Comparison of ENCODE assay signal across 1 cellular context in the genomic region with DNA sequence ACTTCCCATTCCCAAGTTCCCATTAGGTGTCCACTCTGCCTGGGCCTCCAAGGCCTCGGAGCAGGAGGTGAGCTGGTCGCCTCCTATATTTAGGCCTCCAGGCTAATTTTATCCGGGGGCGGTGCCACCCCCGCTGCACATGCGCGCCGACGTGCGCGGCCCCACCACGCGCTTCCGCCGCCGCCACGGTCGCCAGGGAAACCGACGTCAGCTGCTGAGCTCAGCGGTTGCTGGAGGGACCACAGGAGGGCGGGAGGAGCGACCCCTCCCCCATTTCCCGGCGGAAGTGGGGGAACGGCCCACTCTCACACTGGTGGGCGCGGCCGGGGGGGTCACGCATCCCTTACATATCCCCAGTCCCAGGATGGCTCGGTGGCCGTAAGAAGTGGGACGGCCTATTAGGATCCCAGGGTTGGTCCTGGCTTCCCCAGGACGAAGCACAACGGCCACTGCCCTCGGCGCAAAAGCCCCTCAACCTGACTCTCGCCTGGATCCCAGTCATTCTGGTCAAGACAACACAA.
A peak's percentile ranks its signal among the peaks of the same experiment; 100 is the strongest.
TF ChIP-seq lines count a peak whose summit lies in the region.

No MANE protein-coding gene starts in this region.

TF ChIP-seq in WTC11, 78 proteins besides CTCF, POLR2A, EP300 and RAD21 (continued from another document and continues in another):
- TF ChIP-seq, protein P1, sequence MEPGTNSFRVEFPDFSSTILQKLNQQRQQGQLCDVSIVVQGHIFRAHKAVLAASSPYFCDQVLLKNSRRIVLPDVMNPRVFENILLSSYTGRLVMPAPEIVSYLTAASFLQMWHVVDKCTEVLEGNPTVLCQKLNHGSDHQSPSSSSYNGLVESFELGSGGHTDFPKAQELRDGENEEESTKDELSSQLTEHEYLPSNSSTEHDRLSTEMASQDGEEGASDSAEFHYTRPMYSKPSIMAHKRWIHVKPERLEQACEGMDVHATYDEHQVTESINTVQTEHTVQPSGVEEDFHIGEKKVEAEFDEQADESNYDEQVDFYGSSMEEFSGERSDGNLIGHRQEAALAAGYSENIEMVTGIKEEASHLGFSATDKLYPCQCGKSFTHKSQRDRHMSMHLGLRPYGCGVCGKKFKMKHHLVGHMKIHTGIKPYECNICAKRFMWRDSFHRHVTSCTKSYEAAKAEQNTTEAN (CRISPR knock-in tag; IDR thresholded peaks at IDR 0.05), result no peak
- TF ChIP-seq, protein P2, sequence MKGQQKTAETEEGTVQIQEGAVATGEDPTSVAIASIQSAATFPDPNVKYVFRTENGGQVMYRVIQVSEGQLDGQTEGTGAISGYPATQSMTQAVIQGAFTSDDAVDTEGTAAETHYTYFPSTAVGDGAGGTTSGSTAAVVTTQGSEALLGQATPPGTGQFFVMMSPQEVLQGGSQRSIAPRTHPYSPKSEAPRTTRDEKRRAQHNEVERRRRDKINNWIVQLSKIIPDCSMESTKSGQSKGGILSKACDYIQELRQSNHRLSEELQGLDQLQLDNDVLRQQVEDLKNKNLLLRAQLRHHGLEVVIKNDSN (CRISPR knock-in tag; IDR thresholded peaks at IDR 0.05), result 0 out of 2 replicates have a peak, but pooled peaks have one; percentile 49
- TF ChIP-seq NFE2L1 (CRISPR knock-in tag; IDR thresholded peaks at IDR 0.05), result no peak
- no peak for TF ChIP-seq JAZF1 (CRISPR knock-in tag; IDR thresholded peaks at IDR 0.05)
- no peak for TF ChIP-seq JUN (CRISPR knock-in tag; IDR thresholded peaks at IDR 0.05)
- TF ChIP-seq, protein P3, sequence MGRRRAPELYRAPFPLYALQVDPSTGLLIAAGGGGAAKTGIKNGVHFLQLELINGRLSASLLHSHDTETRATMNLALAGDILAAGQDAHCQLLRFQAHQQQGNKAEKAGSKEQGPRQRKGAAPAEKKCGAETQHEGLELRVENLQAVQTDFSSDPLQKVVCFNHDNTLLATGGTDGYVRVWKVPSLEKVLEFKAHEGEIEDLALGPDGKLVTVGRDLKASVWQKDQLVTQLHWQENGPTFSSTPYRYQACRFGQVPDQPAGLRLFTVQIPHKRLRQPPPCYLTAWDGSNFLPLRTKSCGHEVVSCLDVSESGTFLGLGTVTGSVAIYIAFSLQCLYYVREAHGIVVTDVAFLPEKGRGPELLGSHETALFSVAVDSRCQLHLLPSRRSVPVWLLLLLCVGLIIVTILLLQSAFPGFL (CRISPR knock-in tag; IDR thresholded peaks at IDR 0.05; ENCODE audit: borderline replicate concordance), result no peak
- no peak for TF ChIP-seq ZNF423 (CRISPR knock-in tag; IDR thresholded peaks at IDR 0.05)
- no peak for TF ChIP-seq TEAD4 (CRISPR knock-in tag; IDR thresholded peaks at IDR 0.05)
- TF ChIP-seq, protein P4, sequence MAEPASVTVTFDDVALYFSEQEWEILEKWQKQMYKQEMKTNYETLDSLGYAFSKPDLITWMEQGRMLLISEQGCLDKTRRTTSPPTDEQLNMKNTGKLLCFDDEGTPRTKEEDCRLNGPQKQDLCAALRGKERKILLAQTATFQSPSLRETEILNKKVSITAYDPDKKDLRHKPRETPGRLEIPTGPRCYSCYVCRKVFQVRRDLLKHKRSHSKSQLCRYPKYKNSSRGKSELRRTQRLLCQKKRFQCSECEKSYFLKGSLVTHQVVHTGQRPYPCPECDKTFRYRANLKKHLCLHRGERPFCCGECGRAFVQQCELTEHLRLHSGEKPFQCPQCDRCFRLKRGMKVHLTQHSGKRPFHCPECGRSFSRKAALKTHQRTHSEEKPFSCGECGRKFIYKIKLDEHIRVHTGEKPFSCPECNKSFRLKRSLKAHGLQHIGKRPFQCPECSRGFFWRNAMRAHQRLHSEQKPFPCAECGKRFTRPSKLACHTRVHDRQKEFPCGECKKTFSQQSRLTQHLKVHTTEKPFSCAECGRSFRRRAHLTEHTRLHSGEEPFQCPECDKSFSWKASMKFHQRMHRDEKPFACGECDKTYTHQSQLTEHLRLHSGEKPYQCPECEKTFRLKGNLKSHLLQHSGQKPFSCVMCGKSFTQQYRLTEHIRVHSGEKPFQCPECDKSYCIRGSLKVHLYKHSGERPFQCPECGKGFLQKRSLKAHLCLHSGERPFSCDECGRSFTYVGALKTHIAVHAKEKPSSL (CRISPR knock-in tag; conservative IDR thresholded peaks at IDR 0.05), result no peak
- no peak for TF ChIP-seq ZNF121 (CRISPR knock-in tag; IDR thresholded peaks at IDR 0.05)
- TF ChIP-seq, protein P5, sequence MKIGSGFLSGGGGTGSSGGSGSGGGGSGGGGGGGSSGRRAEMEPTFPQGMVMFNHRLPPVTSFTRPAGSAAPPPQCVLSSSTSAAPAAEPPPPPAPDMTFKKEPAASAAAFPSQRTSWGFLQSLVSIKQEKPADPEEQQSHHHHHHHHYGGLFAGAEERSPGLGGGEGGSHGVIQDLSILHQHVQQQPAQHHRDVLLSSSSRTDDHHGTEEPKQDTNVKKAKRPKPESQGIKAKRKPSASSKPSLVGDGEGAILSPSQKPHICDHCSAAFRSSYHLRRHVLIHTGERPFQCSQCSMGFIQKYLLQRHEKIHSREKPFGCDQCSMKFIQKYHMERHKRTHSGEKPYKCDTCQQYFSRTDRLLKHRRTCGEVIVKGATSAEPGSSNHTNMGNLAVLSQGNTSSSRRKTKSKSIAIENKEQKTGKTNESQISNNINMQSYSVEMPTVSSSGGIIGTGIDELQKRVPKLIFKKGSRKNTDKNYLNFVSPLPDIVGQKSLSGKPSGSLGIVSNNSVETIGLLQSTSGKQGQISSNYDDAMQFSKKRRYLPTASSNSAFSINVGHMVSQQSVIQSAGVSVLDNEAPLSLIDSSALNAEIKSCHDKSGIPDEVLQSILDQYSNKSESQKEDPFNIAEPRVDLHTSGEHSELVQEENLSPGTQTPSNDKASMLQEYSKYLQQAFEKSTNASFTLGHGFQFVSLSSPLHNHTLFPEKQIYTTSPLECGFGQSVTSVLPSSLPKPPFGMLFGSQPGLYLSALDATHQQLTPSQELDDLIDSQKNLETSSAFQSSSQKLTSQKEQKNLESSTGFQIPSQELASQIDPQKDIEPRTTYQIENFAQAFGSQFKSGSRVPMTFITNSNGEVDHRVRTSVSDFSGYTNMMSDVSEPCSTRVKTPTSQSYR (CRISPR knock-in tag; IDR thresholded peaks at IDR 0.05), result peak; percentile 85
- no peak for TF ChIP-seq ZNF396 (CRISPR knock-in tag; IDR thresholded peaks at IDR 0.05; ENCODE audit: borderline replicate concordance)
- TF ChIP-seq, protein P6, sequence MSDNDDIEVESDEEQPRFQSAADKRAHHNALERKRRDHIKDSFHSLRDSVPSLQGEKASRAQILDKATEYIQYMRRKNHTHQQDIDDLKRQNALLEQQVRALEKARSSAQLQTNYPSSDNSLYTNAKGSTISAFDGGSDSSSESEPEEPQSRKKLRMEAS (CRISPR knock-in tag; IDR thresholded peaks at IDR 0.05), result peak; percentile 82
- no peak for TF ChIP-seq TCF7 (CRISPR knock-in tag; IDR thresholded peaks at IDR 0.05; ENCODE audit: low read depth)
- no peak for TF ChIP-seq RORB (CRISPR knock-in tag; IDR thresholded peaks at IDR 0.05)
- no peak; the same call in 1 of the 2 replicates for TF ChIP-seq RELA (CRISPR knock-in tag; IDR thresholded peaks at IDR 0.05; ENCODE audit: borderline replicate concordance)
- TF ChIP-seq, protein P7, sequence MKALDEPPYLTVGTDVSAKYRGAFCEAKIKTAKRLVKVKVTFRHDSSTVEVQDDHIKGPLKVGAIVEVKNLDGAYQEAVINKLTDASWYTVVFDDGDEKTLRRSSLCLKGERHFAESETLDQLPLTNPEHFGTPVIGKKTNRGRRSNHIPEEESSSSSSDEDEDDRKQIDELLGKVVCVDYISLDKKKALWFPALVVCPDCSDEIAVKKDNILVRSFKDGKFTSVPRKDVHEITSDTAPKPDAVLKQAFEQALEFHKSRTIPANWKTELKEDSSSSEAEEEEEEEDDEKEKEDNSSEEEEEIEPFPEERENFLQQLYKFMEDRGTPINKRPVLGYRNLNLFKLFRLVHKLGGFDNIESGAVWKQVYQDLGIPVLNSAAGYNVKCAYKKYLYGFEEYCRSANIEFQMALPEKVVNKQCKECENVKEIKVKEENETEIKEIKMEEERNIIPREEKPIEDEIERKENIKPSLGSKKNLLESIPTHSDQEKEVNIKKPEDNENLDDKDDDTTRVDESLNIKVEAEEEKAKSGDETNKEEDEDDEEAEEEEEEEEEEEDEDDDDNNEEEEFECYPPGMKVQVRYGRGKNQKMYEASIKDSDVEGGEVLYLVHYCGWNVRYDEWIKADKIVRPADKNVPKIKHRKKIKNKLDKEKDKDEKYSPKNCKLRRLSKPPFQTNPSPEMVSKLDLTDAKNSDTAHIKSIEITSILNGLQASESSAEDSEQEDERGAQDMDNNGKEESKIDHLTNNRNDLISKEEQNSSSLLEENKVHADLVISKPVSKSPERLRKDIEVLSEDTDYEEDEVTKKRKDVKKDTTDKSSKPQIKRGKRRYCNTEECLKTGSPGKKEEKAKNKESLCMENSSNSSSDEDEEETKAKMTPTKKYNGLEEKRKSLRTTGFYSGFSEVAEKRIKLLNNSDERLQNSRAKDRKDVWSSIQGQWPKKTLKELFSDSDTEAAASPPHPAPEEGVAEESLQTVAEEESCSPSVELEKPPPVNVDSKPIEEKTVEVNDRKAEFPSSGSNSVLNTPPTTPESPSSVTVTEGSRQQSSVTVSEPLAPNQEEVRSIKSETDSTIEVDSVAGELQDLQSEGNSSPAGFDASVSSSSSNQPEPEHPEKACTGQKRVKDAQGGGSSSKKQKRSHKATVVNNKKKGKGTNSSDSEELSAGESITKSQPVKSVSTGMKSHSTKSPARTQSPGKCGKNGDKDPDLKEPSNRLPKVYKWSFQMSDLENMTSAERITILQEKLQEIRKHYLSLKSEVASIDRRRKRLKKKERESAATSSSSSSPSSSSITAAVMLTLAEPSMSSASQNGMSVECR (CRISPR knock-in tag; IDR thresholded peaks at IDR 0.05; ENCODE audit: borderline replicate concordance), result peak; percentile 21; the same call in 1 of the 2 replicates
- TF ChIP-seq, protein P8, sequence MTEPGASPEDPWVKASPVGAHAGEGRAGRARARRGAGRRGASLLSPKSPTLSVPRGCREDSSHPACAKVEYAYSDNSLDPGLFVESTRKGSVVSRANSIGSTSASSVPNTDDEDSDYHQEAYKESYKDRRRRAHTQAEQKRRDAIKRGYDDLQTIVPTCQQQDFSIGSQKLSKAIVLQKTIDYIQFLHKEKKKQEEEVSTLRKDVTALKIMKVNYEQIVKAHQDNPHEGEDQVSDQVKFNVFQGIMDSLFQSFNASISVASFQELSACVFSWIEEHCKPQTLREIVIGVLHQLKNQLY (CRISPR knock-in tag; IDR thresholded peaks at IDR 0.05), result no peak
- TF ChIP-seq IRF2 (CRISPR knock-in tag; IDR thresholded peaks at IDR 0.05; ENCODE audit: borderline replicate concordance, low read depth), result no peak
- no peak for TF ChIP-seq NR1H2 (CRISPR knock-in tag; IDR thresholded peaks at IDR 0.05)
- no peak for TF ChIP-seq ATF1 (CRISPR knock-in tag; IDR thresholded peaks at IDR 0.05)
- TF ChIP-seq ZNF219 (CRISPR knock-in tag; IDR thresholded peaks at IDR 0.05; ENCODE audit: borderline replicate concordance), result no peak
- TF ChIP-seq, protein P9, sequence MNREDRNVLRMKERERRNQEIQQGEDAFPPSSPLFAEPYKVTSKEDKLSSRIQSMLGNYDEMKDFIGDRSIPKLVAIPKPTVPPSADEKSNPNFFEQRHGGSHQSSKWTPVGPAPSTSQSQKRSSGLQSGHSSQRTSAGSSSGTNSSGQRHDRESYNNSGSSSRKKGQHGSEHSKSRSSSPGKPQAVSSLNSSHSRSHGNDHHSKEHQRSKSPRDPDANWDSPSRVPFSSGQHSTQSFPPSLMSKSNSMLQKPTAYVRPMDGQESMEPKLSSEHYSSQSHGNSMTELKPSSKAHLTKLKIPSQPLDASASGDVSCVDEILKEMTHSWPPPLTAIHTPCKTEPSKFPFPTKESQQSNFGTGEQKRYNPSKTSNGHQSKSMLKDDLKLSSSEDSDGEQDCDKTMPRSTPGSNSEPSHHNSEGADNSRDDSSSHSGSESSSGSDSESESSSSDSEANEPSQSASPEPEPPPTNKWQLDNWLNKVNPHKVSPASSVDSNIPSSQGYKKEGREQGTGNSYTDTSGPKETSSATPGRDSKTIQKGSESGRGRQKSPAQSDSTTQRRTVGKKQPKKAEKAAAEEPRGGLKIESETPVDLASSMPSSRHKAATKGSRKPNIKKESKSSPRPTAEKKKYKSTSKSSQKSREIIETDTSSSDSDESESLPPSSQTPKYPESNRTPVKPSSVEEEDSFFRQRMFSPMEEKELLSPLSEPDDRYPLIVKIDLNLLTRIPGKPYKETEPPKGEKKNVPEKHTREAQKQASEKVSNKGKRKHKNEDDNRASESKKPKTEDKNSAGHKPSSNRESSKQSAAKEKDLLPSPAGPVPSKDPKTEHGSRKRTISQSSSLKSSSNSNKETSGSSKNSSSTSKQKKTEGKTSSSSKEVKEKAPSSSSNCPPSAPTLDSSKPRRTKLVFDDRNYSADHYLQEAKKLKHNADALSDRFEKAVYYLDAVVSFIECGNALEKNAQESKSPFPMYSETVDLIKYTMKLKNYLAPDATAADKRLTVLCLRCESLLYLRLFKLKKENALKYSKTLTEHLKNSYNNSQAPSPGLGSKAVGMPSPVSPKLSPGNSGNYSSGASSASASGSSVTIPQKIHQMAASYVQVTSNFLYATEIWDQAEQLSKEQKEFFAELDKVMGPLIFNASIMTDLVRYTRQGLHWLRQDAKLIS (CRISPR knock-in tag; IDR thresholded peaks at IDR 0.05; ENCODE audit: borderline replicate concordance), result no peak
- TF ChIP-seq PRRX2 (CRISPR knock-in tag; IDR thresholded peaks at IDR 0.05), result no peak
- no peak for TF ChIP-seq FOXJ3 (CRISPR knock-in tag; IDR thresholded peaks at IDR 0.05; ENCODE audit: borderline replicate concordance)
- TF ChIP-seq, protein P10, sequence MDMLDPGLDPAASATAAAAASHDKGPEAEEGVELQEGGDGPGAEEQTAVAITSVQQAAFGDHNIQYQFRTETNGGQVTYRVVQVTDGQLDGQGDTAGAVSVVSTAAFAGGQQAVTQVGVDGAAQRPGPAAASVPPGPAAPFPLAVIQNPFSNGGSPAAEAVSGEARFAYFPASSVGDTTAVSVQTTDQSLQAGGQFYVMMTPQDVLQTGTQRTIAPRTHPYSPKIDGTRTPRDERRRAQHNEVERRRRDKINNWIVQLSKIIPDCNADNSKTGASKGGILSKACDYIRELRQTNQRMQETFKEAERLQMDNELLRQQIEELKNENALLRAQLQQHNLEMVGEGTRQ (CRISPR knock-in tag; IDR thresholded peaks at IDR 0.05), result peak; percentile 55
- TF ChIP-seq ZNF263 (CRISPR knock-in tag; IDR thresholded peaks at IDR 0.05; ENCODE audit: low read depth), result no peak
- TF ChIP-seq ZNF138 (CRISPR knock-in tag; conservative IDR thresholded peaks at IDR 0.05), result no peak
- TF ChIP-seq, protein P11, sequence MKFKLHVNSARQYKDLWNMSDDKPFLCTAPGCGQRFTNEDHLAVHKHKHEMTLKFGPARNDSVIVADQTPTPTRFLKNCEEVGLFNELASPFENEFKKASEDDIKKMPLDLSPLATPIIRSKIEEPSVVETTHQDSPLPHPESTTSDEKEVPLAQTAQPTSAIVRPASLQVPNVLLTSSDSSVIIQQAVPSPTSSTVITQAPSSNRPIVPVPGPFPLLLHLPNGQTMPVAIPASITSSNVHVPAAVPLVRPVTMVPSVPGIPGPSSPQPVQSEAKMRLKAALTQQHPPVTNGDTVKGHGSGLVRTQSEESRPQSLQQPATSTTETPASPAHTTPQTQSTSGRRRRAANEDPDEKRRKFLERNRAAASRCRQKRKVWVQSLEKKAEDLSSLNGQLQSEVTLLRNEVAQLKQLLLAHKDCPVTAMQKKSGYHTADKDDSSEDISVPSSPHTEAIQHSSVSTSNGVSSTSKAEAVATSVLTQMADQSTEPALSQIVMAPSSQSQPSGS (CRISPR knock-in tag; IDR thresholded peaks at IDR 0.05; ENCODE audit: borderline replicate concordance, low read depth), result no peak
- TF ChIP-seq, protein P12, sequence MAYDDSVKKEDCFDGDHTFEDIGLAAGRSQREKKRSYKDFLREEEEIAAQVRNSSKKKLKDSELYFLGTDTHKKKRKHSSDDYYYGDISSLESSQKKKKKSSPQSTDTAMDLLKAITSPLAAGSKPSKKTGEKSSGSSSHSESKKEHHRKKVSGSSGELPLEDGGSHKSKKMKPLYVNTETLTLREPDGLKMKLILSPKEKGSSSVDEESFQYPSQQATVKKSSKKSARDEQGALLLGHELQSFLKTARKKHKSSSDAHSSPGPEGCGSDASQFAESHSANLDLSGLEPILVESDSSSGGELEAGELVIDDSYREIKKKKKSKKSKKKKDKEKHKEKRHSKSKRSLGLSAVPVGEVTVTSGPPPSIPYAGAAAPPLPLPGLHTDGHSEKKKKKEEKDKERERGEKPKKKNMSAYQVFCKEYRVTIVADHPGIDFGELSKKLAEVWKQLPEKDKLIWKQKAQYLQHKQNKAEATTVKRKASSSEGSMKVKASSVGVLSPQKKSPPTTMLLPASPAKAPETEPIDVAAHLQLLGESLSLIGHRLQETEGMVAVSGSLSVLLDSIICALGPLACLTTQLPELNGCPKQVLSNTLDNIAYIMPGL (CRISPR knock-in tag; IDR thresholded peaks at IDR 0.05), result no peak
